15 cellular contexts compared by ENCODE assay signal in genomic region chr7:46854958-46855473, GRCh38.
DNase-seq lines count a peak whose midpoint lies in the region; ATAC-seq and TF ChIP-seq lines count a peak whose summit lies in the region.
"Had no signal": no experiment of that assay in that cellular context is flagged by ENCODE, and none has a peak within 500 bp of the region (broad histone marks: within the 10 kb centered on the region; RNA-seq: fewer than 3 reads in every experiment).

No MANE protein-coding gene starts in this region.

- H3K9ac ChIP-seq in adipocyte (ENCODE audit: low read length), result no peak overlapping the region

- H3K4me3 ChIP-seq in AG04449 (ENCODE audit: low read depth, low read length), result no peak overlapping the region
- H3K4me3 ChIP-seq in adipocyte (ENCODE audit: low read length), result no peak overlapping the region
- H3K4me3 ChIP-seq: prostate gland had no signal

- no peaks in the 10 kb centered on the region for H3K9me3 ChIP-seq in adipocyte (ENCODE audit: control insufficient read depth, low read length)
- H3K9me3 ChIP-seq: prostate gland had no signal

- peak; percentile 80 for DNase-seq in AG04449 (ENCODE audit: low read depth, low spot score)
- peak; percentile 62 for DNase-seq in HS-27A (ENCODE audit: low read depth)
- peak; percentile 52 for DNase-seq in adipocyte (ENCODE audit: low read depth)
- peak; percentile 9 for DNase-seq in foreskin melanocyte
- no peak for DNase-seq in Kasumi-1 (lab: John Stamatoyannopoulos, UW)
- no peak for DNase-seq in NCI-H2107 (lab: John Stamatoyannopoulos, UW)
- DNase-seq in GDM1 (lab: John Stamatoyannopoulos, UW), result no peak
- DNase-seq: activated CD4-positive, alpha-beta memory T cell treated with anti-CD3 and anti-CD28 coated beads for 36 hours; activated naive CD4-positive, alpha-beta T cell; C1 segment of cervical spinal cord; erythroblast; midbrain; T-helper 2 cell had no signal

- no peaks in the 10 kb centered on the region for H3K36me3 ChIP-seq in adipocyte (ENCODE audit: control insufficient read depth, insufficient read depth, low read length, severe bottlenecking)
- H3K36me3 ChIP-seq: prostate gland had no signal

- no peaks in the 10 kb centered on the region for H3K27me3 ChIP-seq in adipocyte (replicated peaks; ENCODE audit: control insufficient read depth, insufficient read depth, low read length)

- no peak for ATAC-seq in GM18858 (IDR thresholded peaks at IDR 0.05; ENCODE audit: unreplicated experiment)

- peaks cover 30% of the 10 kb centered on the region for H3K4me1 ChIP-seq in adipocyte (ENCODE audit: control insufficient read depth, insufficient read depth, low read length)
- H3K4me1 ChIP-seq: prostate gland had no signal

- POLR2A ChIA-PET in AG04449 (lab: Yijun Ruan, JAX), result no interaction called here

- TF ChIP-seq CTCF in AG04449 (IDR thresholded peaks at IDR 0.05; ENCODE audit: insufficient read depth, low read length, missing control alignments), result no peak

- CTCF ChIA-PET in AG04449 (lab: Yijun Ruan, JAX), result interaction anchor here (0.9 to 1.8 kb wide), 5 partner anchors 8 to 936 kb away, joined by 3 to 5 read pairs (median 3); no protein-coding TSS in a partner anchor

Comparison
In these comparisons a context has a peak if more than half of its experiments do, and no peak if none do; other contexts are left out.
1. DNase-seq: peak in AG04449 (single experiment), HS-27A (single experiment), adipocyte (single experiment) and foreskin melanocyte (single experiment); none in Kasumi-1 (0 of 2), NCI-H2107 (single experiment) and GDM1 (single experiment).